ENCODE assay signal across 9 cellular contexts in the genomic region with DNA sequence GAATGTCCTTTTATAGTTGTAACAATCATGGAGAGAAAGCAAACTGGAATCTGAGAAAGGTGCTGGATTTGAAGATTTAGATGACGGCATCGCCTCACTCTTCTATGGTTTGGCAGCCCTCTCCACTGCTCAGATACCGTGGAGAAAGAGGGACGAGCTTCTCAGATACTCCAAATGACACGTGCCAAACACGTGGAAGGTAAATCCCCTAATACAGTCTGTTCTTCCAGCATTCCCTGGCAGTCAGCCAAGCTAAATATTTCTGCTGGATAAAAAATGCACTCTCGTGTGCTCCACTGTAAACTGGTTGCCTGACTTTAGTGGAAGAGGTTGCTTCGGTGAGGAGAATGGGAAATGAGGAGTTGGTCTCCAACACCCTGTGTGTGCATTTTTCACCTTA. TPM values are rescaled to one million over a fixed set of nuclear protein-coding genes. Genes with fewer than 3 reads are reported as not detected.
DNase-seq lines count a peak whose midpoint lies in the region; ATAC-seq and TF ChIP-seq lines count a peak whose summit lies in the region.
"Had no signal": no experiment of that assay in that cellular context is flagged by ENCODE, and none has a peak within 500 bp of the region (broad histone marks: within the 10 kb centered on the region; RNA-seq: fewer than 3 reads in every experiment).

No MANE protein-coding gene starts in this region.

- no peaks in the 10 kb centered on the region for H3K9me3 ChIP-seq in GM23248 (ENCODE audit: low read depth)
- H3K9me3 ChIP-seq in T-helper 17 cell (ENCODE audit: control insufficient read depth, low read length, poor library complexity, severe bottlenecking): no peaks in the 10 kb centered on the region

- no peaks in the 10 kb centered on the region for H4K20me1 ChIP-seq in GM23248 (ENCODE audit: insufficient read depth)

- no peak for TF ChIP-seq CTCF in retinal pigment epithelial cell (conservative IDR thresholded peaks at IDR 0.05; ENCODE audit: low read depth, low read length)
- TF ChIP-seq CTCF in GM10248 (IDR thresholded peaks at IDR 0.05; ENCODE audit: control extremely low read depth, extremely low read depth, low read depth, missing control alignments): no peak

- no peaks in the 10 kb centered on the region for H3K36me3 Mint-ChIP-seq in T-helper 17 cell (ENCODE audit: low read depth)
- H3K36me3 Mint-ChIP-seq in activated naive CD8-positive, alpha-beta T cell treated with anti-CD3 and anti-CD28 coated beads, Interleukin-2, amount 50 U/mL, for 24 hours (ENCODE audit: low read depth): no peaks in the 10 kb centered on the region

- whole genome bisulfite sequencing in GM23248 (ENCODE audit: low coverage in 1 of 2, low lambda C conversion rate in 2 of 2, missing lambda C conversion rate in 2 of 2), 2 experiments: 29 to 32% methylated on average over 8 of the region's 8 CpGs

- H3K27ac Mint-ChIP-seq in T-helper 17 cell: no peak overlapping the region
- H3K27ac Mint-ChIP-seq in activated naive CD8-positive, alpha-beta T cell treated with anti-CD3 and anti-CD28 coated beads, Interleukin-2, amount 50 U/mL, for 24 hours: no peak overlapping the region

- no peaks in the 10 kb centered on the region for H3K9me2 ChIP-seq in GM23248 (ENCODE audit: insufficient read depth)

- POLR2A ChIA-PET in GM10248 (lab: Yijun Ruan, JAX): no interaction called here

- H3K27me3 Mint-ChIP-seq in T-helper 17 cell: peaks cover 7% of the 10 kb centered on the region
- peaks cover 8% of the 10 kb centered on the region for H3K27me3 Mint-ChIP-seq in activated naive CD8-positive, alpha-beta T cell treated with anti-CD3 and anti-CD28 coated beads, Interleukin-2, amount 50 U/mL, for 24 hours

- in situ Hi-C loops in GM23248 (cut with MboI): no loop called here

- H3K36me3 ChIP-seq in GM23248 (ENCODE audit: low read depth): no peaks in the 10 kb centered on the region

- peak; percentile 52 for DNase-seq in GM23248
- peak; percentile 91 for DNase-seq in NCI-H226
- DNase-seq in cerebellar cortex (ENCODE audit: low spot score): peak; percentile 50
- peak; percentile 84 for DNase-seq in retinal pigment epithelial cell (ENCODE audit: low read depth)
- DNase-seq in T-helper 17 cell: no peak
- DNase-seq in activated naive CD8-positive, alpha-beta T cell treated with anti-CD3 and anti-CD28 coated beads, Interleukin-2, amount 50 U/mL, for 24 hours: no peak
- DNase-seq in GM10248 (ENCODE audit: extremely low spot score): no peak

- no peak overlapping the region for H3K4me3 ChIP-seq in GM23248
- H3K4me3 ChIP-seq in retinal pigment epithelial cell (ENCODE audit: low read length): no peak overlapping the region
- H3K4me3 ChIP-seq: lung had no signal

- H3K4me3 Mint-ChIP-seq in T-helper 17 cell: no peak overlapping the region
- no peak overlapping the region for H3K4me3 Mint-ChIP-seq in activated naive CD8-positive, alpha-beta T cell treated with anti-CD3 and anti-CD28 coated beads, Interleukin-2, amount 50 U/mL, for 24 hours

- H3K4me2 ChIP-seq in GM23248 (ENCODE audit: unreplicated experiment): no peak overlapping the region

- peaks cover 4% of the 10 kb centered on the region for H3K4me1 Mint-ChIP-seq in T-helper 17 cell
- no peaks in the 10 kb centered on the region for H3K4me1 Mint-ChIP-seq in activated naive CD8-positive, alpha-beta T cell treated with anti-CD3 and anti-CD28 coated beads, Interleukin-2, amount 50 U/mL, for 24 hours

- no peaks in the 10 kb centered on the region for H3K9me3 Mint-ChIP-seq in activated naive CD8-positive, alpha-beta T cell treated with anti-CD3 and anti-CD28 coated beads, Interleukin-2, amount 50 U/mL, for 24 hours

- no peak overlapping the region for H3K27ac ChIP-seq in GM23248

- H3K4me1 ChIP-seq in GM23248 (ENCODE audit: insufficient read depth): peaks cover 6% of the 10 kb centered on the region; the same call in 1 of the 2 replicates

- H3K9ac ChIP-seq in GM23248: no peak overlapping the region

- no peak overlapping the region for H2AFZ ChIP-seq in GM23248

- no peaks in the 10 kb centered on the region for H3K27me3 ChIP-seq in GM23248 (replicated peaks; ENCODE audit: insufficient read depth)

- CTCF ChIA-PET in GM10248 (lab: Yijun Ruan, JAX): interaction anchor here (2.0 kb wide), 1 partner anchor 154 kb away, joined by 6 read pairs; no protein-coding TSS in a partner anchor

- no peaks in the 10 kb centered on the region for H3K79me2 ChIP-seq in GM23248 (ENCODE audit: insufficient read depth)

- ATAC-seq in HG02678 (IDR thresholded peaks at IDR 0.05; ENCODE audit: unreplicated experiment): no peak
- ATAC-seq in T-helper 17 cell: no peak
- no peak for ATAC-seq in activated naive CD8-positive, alpha-beta T cell treated with anti-CD3 and anti-CD28 coated beads, Interleukin-2, amount 50 U/mL, for 24 hours

- H3F3A ChIP-seq in GM23248 (ENCODE audit: insufficient read depth): peaks cover 7% of the 10 kb centered on the region; the same call in 1 of the 2 replicates

RNA-seq across cellular contexts. Expression of gene PRDM1, which starts 16.7 kb away (rescaled TPM):
- total RNA-seq in GM23248 (2014; rRNA removed; shearing (Covaris generic)): 2.7 and 3.8 TPM in 2 replicates
- polyA plus RNA-seq in GM23248 (2016; fragmentation: Nextera tagmentation; extraction: Ambion mirVana): 3.5 and 3.9 TPM in 2 replicates
- total RNA-seq in T-helper 17 cell: 100 to 1,000 TPM; 122 to 141 TPM

Comparison
In these comparisons a context has a peak if more than half of its experiments do, and no peak if none do; other contexts are left out.
1. DNase-seq: peak in GM23248 (single experiment), NCI-H226 (single experiment), cerebellar cortex (single experiment) and retinal pigment epithelial cell (single experiment); none in T-helper 17 cell (0 of 3), activated naive CD8-positive, alpha-beta T cell treated with anti-CD3 and anti-CD28 coated beads, Interleukin-2, amount 50 U/mL, for 24 hours (single experiment) and GM10248 (single experiment).
2. RNA of gene PRDM1, which starts 16.7 kb away (total RNA-seq): 122 to 141 TPM in T-helper 17 cell; 2.7 to 3.8 TPM in GM23248; every median in the first group is over 10 times any median in the second.